In genomic region chr1:24775901-24776300, GRCh38 we compare ENCODE assay signal across 32 cellular contexts. TPM values are rescaled to one million over a fixed set of nuclear protein-coding genes. Genes with fewer than 3 reads are reported as not detected.
A peak's percentile ranks its signal among the peaks of the same experiment; 100 is the strongest.
DNase-seq lines count a peak whose midpoint lies in the region; ATAC-seq, FAIRE-seq and TF ChIP-seq lines count a peak whose summit lies in the region.
"Had no signal": no experiment of that assay in that cellular context is flagged by ENCODE, and none has a peak within 500 bp of the region (broad histone marks: within the 10 kb centered on the region; RNA-seq: fewer than 3 reads in every experiment).

No MANE protein-coding gene starts in this region.

- in situ Hi-C loops in K562 (cut with MboI): no loop called here

- FAIRE-seq in K562 (lab: Jason Lieb, UNC): no peak

- H3K27me3 ChIP-seq in BLaER1 (no peaks in the 10 kb centered on the region), K562 (ENCODE audit: control insufficient read depth in 2 of 2, insufficient read depth in 2 of 2, low read length in 2 of 2) (no peaks in the 10 kb centered on the region)
- H3K27me3 ChIP-seq: breast epithelium, colonic mucosa, spleen, upper lobe of right lung had no signal

- peaks cover 25% of the 10 kb centered on the region for H3K36me3 ChIP-seq in BLaER1
- H3K36me3 ChIP-seq in HEK293 (ENCODE audit: control insufficient read depth in 2 of 2, insufficient read depth in 1 of 2, low read length in 2 of 2): no peaks in the 10 kb centered on the region; a peak in 1 of 3 replicates
- no peaks in the 10 kb centered on the region for H3K36me3 ChIP-seq in K562 (ENCODE audit: control insufficient read depth, insufficient read depth, low read length)
- H3K36me3 ChIP-seq: breast epithelium, colonic mucosa, spleen, upper lobe of right lung had no signal

- TF ChIP-seq EP300 in K562 (IDR thresholded peaks at IDR 0.05; ENCODE audit: low read length): no peak

- peaks cover 4% of the 10 kb centered on the region for H3K9me1 ChIP-seq in K562 (ENCODE audit: control insufficient read depth, insufficient read depth, low read length)

- H3K4me3 Mint-ChIP-seq in nephron: no peak overlapping the region
- H3K4me3 Mint-ChIP-seq: activated naive CD4-positive, alpha-beta T cell treated with anti-CD3 and anti-CD28 coated beads for 36 hours; activated T-cell treated with anti-CD3 and anti-CD28 coated beads, Interleukin-2, amount 50 U/mL, for 72 hours; effector memory CD8-positive, alpha-beta T cell had no signal

- no peak for DNase-seq in K562 (ENCODE audit: extremely low read depth in 1 of 4, low spot score in 3 of 4)
- no peak for DNase-seq in activated CD4-positive, alpha-beta T cell treated with anti-CD3 and anti-CD28 coated beads, Interleukin-2, amount 50 U/mL, for 1 hour
- no peak for DNase-seq in activated effector memory CD4-positive, alpha-beta T cell treated with anti-CD3 and anti-CD28 coated beads, Interleukin-2, amount 50 U/mL, for 16 hours
- no peak for DNase-seq in kidney glomerular epithelial cell (lab: John Stamatoyannopoulos, UW)
- DNase-seq: activated CD4-positive, alpha-beta T cell treated with anti-CD3 and anti-CD28 coated beads, Interleukin-2, amount 50 U/mL, for 4 hours; activated naive CD4-positive, alpha-beta T cell treated with anti-CD3 and anti-CD28 coated beads for 36 hours; activated T-cell treated with anti-CD3 and anti-CD28 coated beads, Interleukin-2, amount 50 U/mL, for 72 hours; colonic mucosa; COR-L47; DMS79; effector memory CD8-positive, alpha-beta T cell; foreskin fibroblast; GF-D8; GOT3; left cardiac atrium; naive B cell; NCI-H1092; NCI-H187; NCI-H2171; NCI-H524; NK-92 treated with Interleukin-12 subunit alpha and Interleukin-12 subunit beta, amount 100 ng/mL, for 24 hours; SHP77 treated with DMSO at 0.1 percent for 48 hours; spleen; SW 1271; T-helper 9 cell; upper lobe of right lung had no signal

- TF ChIP-seq CTCF in HEK293 (tag by site-specific recombination; IDR thresholded peaks at IDR 0.05) (no peak), K562 (IDR thresholded peaks at IDR 0.05 in 2 of 3, conservative IDR thresholded peaks at IDR 0.05 in 1 of 3; ENCODE audit: insufficient read depth in 2 of 3, low read depth in 1 of 3, low read length in 3 of 3) (no peak), nephron (IDR thresholded peaks at IDR 0.05; ENCODE audit: unreplicated experiment in 3 of 3) (no peak)

- peak overlapping the region in 2 of 3 experiments; percentile 74 to 86 for H3K27ac Mint-ChIP-seq in nephron
- H3K27ac Mint-ChIP-seq: activated naive CD4-positive, alpha-beta T cell treated with anti-CD3 and anti-CD28 coated beads for 36 hours; activated T-cell treated with anti-CD3 and anti-CD28 coated beads, Interleukin-2, amount 50 U/mL, for 72 hours; effector memory CD8-positive, alpha-beta T cell had no signal

- H3K79me2 ChIP-seq in K562 (ENCODE audit: control insufficient read depth, insufficient read depth, low read length): peaks cover 36% of the 10 kb centered on the region

- TF ChIP-seq RAD21 in K562 (CRISPR knock-in tag; conservative IDR thresholded peaks at IDR 0.05 in 1 of 2, IDR thresholded peaks at IDR 0.05 in 1 of 2): no peak

- H3K27ac ChIP-seq in BLaER1 (no peak overlapping the region), HEK293 (ENCODE audit: extremely low read depth, low read depth, low read length) (no peak overlapping the region), K562 (ENCODE audit: extremely low read depth, low read depth, low read length) (no peak overlapping the region)
- H3K27ac ChIP-seq: breast epithelium, colonic mucosa, upper lobe of right lung had no signal

- ATAC-seq in K562 (0 out of 3 replicates have a peak, but pooled peaks have one; percentile 14), GM19324 (IDR thresholded peaks at IDR 0.05; ENCODE audit: low FRiP score, unreplicated experiment) (no peak)
- ATAC-seq: activated T-cell treated with anti-CD3 and anti-CD28 coated beads, Interleukin-2, amount 50 U/mL, for 72 hours; effector memory CD8-positive, alpha-beta T cell; left cardiac atrium; Panc1; upper lobe of right lung had no signal

- H3K27me3 Mint-ChIP-seq in nephron (ENCODE audit: low read depth): no peaks in the 10 kb centered on the region
- H3K27me3 Mint-ChIP-seq: naive B cell had no signal

- POLR2A ChIA-PET in HEK293 (lab: Yijun Ruan, JAX) (interaction anchor here (0.5 to 2.1 kb wide), 3 partner anchors 28 to 71 kb away, joined by 3 to 5 read pairs (median 4); partner anchors contain the start of gene CLIC4), K562 (lab: Yijun Ruan, JAX) (interaction anchor here (1.0 to 3.9 kb wide), 4 partner anchors 10 to 17 kb away, joined by 3 to 24 read pairs (median 4); no protein-coding TSS in a partner anchor)

- H3K9me3 Mint-ChIP-seq in nephron: no peaks in the 10 kb centered on the region
- H3K9me3 Mint-ChIP-seq: activated naive CD4-positive, alpha-beta T cell treated with anti-CD3 and anti-CD28 coated beads for 36 hours; activated T-cell treated with anti-CD3 and anti-CD28 coated beads, Interleukin-2, amount 50 U/mL, for 72 hours; effector memory CD8-positive, alpha-beta T cell; naive B cell had no signal

- H3K4me2 ChIP-seq in BLaER1 (peak overlapping the region; percentile 70), K562 (ENCODE audit: insufficient read depth, low read length) (no peak overlapping the region)

- H3K9me3 ChIP-seq in BLaER1 (no peaks in the 10 kb centered on the region), HEK293 (ENCODE audit: control insufficient read depth, insufficient read depth, low read depth, low read length) (no peaks in the 10 kb centered on the region), K562 (replicated peaks; ENCODE audit: control insufficient read depth, insufficient read depth, low read depth, low read length) (no peaks in the 10 kb centered on the region)
- H3K9me3 ChIP-seq: breast epithelium, colonic mucosa, spleen, upper lobe of right lung had no signal

- CTCF ChIA-PET in HEK293 (lab: Yijun Ruan, JAX): interaction anchor here (0.5 to 1.5 kb wide), 3 partner anchors 10 to 91 kb away, joined by 3 to 4 read pairs (median 3); no protein-coding TSS in a partner anchor
- CTCF ChIA-PET in K562 (lab: Yijun Ruan, JAX; ENCODE audit: low intra/inter-chr PET ratio): no interaction called here

- peaks cover 24% of the 10 kb centered on the region for H3K4me1 Mint-ChIP-seq in nephron

- H2AFZ ChIP-seq in K562 (ENCODE audit: low read depth, low read length): no peak overlapping the region

- H3K4me1 ChIP-seq in BLaER1: peaks cover 22% of the 10 kb centered on the region
- no peaks in the 10 kb centered on the region for H3K4me1 ChIP-seq in HEK293 (ENCODE audit: control insufficient read depth, insufficient read depth, low read length)
- H3K4me1 ChIP-seq in K562 (replicated peaks in 1 of 2; ENCODE audit: control insufficient read depth in 2 of 2, insufficient read depth in 2 of 2, low read length in 2 of 2): no peaks in the 10 kb centered on the region; a peak in 1 of 5 replicates
- H3K4me1 ChIP-seq: breast epithelium, colonic mucosa had no signal

- intact Hi-C loops in K562 (cut with micrococcal nuclease): no loop called here

- H3K4me3 ChIP-seq in BLaER1 (no peak overlapping the region), HEK293 (ENCODE audit: low read depth, low read length) (no peak overlapping the region), K562 (no peak overlapping the region)
- H3K4me3 ChIP-seq: breast epithelium, colonic mucosa, spleen, upper lobe of right lung had no signal

- H3K9ac ChIP-seq in BLaER1 (no peak overlapping the region), K562 (ENCODE audit: insufficient read depth in 1 of 2, low read depth in 2 of 2, low read length in 2 of 2) (no peak overlapping the region)

- TF ChIP-seq POLR2A in K562 (conservative IDR thresholded peaks at IDR 0.05): no peak

- peaks cover 16% of the 10 kb centered on the region for H3K36me3 Mint-ChIP-seq in nephron (ENCODE audit: low read depth)

- BruUV-seq in K562 (replicated peaks; lab: Mats Ljungman, UMichigan): no TSS peak

- H4K20me1 ChIP-seq in BLaER1 (peaks cover 100% of the 10 kb centered on the region), K562 (replicated peaks; ENCODE audit: control insufficient read depth, insufficient read depth, low read length) (no peaks in the 10 kb centered on the region; the same call in 1 of the 2 replicates)

- WGBS in K562 (ENCODE audit: insufficient coverage, low coverage, missing lambda C conversion rate): 52% methylated on average over 3 of the region's 3 CpGs

TF ChIP-seq in K562, 482 proteins besides CTCF, POLR2A, EP300 and RAD21 (continues in another document):
- no peak for TF ChIP-seq NFE2L1 (tag; IDR thresholded peaks at IDR 0.05; ENCODE audit: borderline replicate concordance, low read depth)
- no peak for TF ChIP-seq HMGN3 (IDR thresholded peaks at IDR 0.05; ENCODE audit: borderline replicate concordance, extremely low read depth, insufficient read length, low read depth, low read length)
- TF ChIP-seq SAP30 (IDR thresholded peaks at IDR 0.05; ENCODE audit: borderline replicate concordance, insufficient read depth, low read depth, low read length, poor library complexity, severe bottlenecking): no peak

RNA-seq across cellular contexts. Expression of gene CLIC4, which starts 30.7 kb away (rescaled TPM):
- total RNA-seq in K562 (2011; cell fraction: chromatin; rRNA removed; ENCODE audit: low replicate concordance): 12.8 and 26.9 TPM in 2 replicates
- 9.8 and 13.6 TPM in 2 replicates for total RNA-seq in K562 (2011; cell fraction: nucleolus; rRNA removed)
- total RNA-seq in K562 (2011; cell fraction: nucleoplasm; rRNA removed): 20.3 and 22.9 TPM in 2 replicates
- total RNA-seq in K562 (2014; rRNA removed) (31.8 and 34.6 TPM in 2 replicates), K562 (2014; rRNA removed; fragmentation: Illumina TruSeq; extraction: Trizol) (58.3 and 71.7 TPM in 2 replicates), K562 (2015; rRNA removed; fragmentation: Illumina TruSeq; extraction: Trizol) (35.6 and 39.1 TPM in 2 replicates), K562 (2021) (64.5 and 67.5 TPM in 2 replicates)
- polyA plus RNA-seq in K562 (2011; rRNA removed) (21.0 and 22.9 TPM in 2 replicates), K562 (2014; fragmentation: Illumina TruSeq; extraction: Trizol) (52.6 and 58.3 TPM in 2 replicates), K562 (2014; fragmentation: Nextera tagmentation; extraction: Ambion mirVana) (10 to 100 TPM; 16.0 to 18.9 TPM), K562 (2014; rRNA removed) (33.8 and 38.4 TPM in 2 replicates)
- 7.4 and 14.6 TPM in 2 replicates for polyA plus RNA-seq in K562 (2011; cell fraction: cytosol; rRNA removed)
- polyA plus RNA-seq in K562 (2011; cell fraction: nucleus; rRNA removed): 6.9 and 12.6 TPM in 2 replicates
- polyA plus RNA-seq in K562 (2012): 37.3 and 89.5 TPM in 2 replicates
- polyA minus RNA-seq in K562 (2011; rRNA and poly(A)+ RNA removed): 15.9 and 25.4 TPM in 2 replicates
- 13.6 and 16.5 TPM in 2 replicates for polyA minus RNA-seq in K562 (2011; cell fraction: cytosol; rRNA and poly(A)+ RNA removed)
- 8.1 and 16.3 TPM in 2 replicates for polyA minus RNA-seq in K562 (2011; cell fraction: nucleus; rRNA and poly(A)+ RNA removed)
